ENCODE assay signal across 1 cellular context in the genomic region with DNA sequence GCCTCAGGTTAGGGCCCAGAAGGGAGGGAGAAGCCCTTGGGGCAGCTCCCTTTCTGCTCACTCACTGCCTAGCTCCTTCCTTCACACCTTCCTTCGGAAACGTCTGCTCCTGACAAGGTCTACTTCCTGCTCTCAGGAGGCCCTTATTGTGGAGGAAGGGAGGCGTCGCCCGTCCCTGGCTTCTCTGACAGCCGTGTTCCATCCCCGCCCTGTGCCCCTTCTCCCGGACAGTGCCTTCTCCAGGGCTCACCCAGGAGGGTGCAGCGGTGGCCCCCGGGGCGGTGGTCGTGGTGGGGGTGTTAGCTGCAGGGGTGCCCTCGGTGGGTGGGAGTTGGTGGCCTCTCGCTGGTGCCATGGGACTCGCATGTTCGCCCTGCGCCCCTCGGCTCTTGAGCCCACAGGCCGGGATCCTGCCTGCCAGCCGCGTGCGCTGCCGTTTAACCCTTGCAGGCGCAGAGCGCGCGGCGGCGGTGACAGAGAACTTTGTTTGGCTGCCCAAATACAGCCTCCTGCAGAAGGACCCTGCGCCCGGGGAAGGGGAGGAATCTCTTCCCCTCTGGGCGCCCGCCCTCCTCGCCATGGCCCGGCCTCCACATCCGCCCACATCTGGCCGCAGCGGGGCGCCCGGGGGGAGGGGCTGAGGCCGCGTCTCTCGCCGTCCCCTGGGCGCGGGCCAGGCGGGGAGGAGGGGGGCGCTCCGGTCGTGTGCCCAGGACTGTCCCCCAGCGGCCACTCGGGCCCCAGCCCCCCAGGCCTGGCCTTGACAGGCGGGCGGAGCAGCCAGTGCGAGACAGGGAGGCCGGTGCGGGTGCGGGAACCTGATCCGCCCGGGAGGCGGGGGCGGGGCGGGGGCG.
TF ChIP-seq lines count a peak whose summit lies in the region.

No MANE protein-coding gene starts in this region.

TF ChIP-seq in HEK293, 187 proteins besides CTCF, POLR2A, EP300 and RAD21 (continued from another document):
- TF ChIP-seq, protein P1, sequence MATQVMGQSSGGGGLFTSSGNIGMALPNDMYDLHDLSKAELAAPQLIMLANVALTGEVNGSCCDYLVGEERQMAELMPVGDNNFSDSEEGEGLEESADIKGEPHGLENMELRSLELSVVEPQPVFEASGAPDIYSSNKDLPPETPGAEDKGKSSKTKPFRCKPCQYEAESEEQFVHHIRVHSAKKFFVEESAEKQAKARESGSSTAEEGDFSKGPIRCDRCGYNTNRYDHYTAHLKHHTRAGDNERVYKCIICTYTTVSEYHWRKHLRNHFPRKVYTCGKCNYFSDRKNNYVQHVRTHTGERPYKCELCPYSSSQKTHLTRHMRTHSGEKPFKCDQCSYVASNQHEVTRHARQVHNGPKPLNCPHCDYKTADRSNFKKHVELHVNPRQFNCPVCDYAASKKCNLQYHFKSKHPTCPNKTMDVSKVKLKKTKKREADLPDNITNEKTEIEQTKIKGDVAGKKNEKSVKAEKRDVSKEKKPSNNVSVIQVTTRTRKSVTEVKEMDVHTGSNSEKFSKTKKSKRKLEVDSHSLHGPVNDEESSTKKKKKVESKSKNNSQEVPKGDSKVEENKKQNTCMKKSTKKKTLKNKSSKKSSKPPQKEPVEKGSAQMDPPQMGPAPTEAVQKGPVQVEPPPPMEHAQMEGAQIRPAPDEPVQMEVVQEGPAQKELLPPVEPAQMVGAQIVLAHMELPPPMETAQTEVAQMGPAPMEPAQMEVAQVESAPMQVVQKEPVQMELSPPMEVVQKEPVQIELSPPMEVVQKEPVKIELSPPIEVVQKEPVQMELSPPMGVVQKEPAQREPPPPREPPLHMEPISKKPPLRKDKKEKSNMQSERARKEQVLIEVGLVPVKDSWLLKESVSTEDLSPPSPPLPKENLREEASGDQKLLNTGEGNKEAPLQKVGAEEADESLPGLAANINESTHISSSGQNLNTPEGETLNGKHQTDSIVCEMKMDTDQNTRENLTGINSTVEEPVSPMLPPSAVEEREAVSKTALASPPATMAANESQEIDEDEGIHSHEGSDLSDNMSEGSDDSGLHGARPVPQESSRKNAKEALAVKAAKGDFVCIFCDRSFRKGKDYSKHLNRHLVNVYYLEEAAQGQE (tag by site-specific recombination; IDR thresholded peaks at IDR 0.05), result no peak
- TF ChIP-seq, protein P2, sequence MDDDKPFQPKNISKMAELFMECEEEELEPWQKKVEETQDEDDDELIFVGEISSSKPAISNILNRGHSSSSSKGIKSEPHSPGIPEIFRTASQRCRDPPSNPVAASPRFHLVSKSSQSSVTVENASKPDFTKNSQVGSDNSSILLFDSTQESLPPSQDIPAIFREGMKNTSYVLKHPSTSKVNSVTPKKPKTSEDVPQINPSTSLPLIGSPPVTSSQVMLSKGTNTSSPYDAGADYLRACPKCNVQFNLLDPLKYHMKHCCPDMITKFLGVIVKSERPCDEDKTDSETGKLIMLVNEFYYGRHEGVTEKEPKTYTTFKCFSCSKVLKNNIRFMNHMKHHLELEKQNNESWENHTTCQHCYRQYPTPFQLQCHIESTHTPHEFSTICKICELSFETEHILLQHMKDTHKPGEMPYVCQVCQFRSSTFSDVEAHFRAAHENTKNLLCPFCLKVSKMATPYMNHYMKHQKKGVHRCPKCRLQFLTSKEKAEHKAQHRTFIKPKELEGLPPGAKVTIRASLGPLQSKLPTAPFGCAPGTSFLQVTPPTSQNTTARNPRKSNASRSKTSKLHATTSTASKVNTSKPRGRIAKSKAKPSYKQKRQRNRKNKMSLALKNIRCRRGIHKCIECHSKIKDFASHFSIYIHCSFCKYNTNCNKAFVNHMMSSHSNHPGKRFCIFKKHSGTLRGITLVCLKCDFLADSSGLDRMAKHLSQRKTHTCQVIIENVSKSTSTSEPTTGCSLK (tag by site-specific recombination; IDR thresholded peaks at IDR 0.05), result no peak; the same call in 1 of the 2 replicates
- no peak for TF ChIP-seq ZNF146 (tag by site-specific recombination; IDR thresholded peaks at IDR 0.05)
- TF ChIP-seq ZNF24 (tag by site-specific recombination; IDR thresholded peaks at IDR 0.05), result 0 out of 2 replicates have a peak, but pooled peaks have one; percentile 16
- no peak for TF ChIP-seq YY2 (tag by site-specific recombination; IDR thresholded peaks at IDR 0.05)
- TF ChIP-seq, protein P3, sequence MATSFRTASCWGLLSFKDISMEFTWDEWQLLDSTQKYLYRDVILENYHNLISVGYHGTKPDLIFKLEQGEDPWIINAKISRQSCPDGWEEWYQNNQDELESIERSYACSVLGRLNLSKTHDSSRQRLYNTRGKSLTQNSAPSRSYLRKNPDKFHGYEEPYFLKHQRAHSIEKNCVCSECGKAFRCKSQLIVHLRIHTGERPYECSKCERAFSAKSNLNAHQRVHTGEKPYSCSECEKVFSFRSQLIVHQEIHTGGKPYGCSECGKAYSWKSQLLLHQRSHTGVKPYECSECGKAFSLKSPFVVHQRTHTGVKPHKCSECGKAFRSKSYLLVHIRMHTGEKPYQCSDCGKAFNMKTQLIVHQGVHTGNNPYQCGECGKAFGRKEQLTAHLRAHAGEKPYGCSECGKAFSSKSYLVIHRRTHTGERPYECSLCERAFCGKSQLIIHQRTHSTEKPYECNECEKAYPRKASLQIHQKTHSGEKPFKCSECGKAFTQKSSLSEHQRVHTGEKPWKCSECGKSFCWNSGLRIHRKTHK (tag by site-specific recombination; IDR thresholded peaks at IDR 0.05), result no peak
- TF ChIP-seq ZNF335 (tag by site-specific recombination; conservative IDR thresholded peaks at IDR 0.05), result peak; percentile 92
